ENCODE assay signal across 8 cellular contexts in the genomic region with DNA sequence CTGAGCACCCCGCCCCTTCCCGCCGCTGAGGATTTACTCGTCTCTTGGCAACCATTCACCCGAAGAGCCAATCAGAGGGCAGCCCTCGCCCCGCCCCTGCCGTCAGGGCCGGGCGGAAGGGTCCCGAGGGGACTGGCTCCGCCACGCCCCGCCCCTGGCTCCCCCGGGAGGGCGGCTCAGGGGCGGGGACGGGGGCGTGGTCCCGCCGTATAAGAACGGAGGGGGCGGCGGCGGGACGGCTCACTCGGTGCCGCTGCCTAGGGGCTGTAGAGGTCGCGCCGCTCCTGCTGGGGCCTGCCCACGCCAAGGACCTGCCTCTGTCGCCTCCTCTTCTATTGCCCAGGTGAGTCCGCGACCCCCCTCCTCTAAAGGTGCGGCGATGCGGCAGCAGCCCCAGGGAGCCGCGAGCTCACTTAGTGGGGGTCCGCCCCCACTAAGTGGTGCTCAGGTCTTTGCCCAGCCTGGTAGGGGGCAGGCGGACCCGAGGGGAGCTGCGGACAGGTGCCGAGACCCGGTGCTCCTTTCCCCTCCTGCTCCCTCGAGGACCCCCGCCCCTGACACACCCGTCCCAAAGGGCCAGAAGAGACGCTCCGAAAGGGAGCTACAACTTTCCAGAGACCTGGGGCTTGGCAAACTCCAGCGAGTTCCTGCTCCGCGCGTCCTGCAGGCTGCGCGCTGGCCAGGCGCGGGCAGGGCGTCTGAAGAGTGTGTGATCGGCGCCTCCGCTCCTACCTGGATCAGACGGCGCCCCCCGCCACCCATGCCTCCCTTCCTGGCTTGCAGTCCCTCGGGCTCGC. TPM values are rescaled to one million over a fixed set of nuclear protein-coding genes. Genes with fewer than 3 reads are reported as not detected.
A peak's percentile ranks its signal among the peaks of the same experiment; 100 is the strongest.
DNase-seq lines count a peak whose midpoint lies in the region; ATAC-seq, FAIRE-seq and TF ChIP-seq lines count a peak whose summit lies in the region.

TSS of gene TENT5C (plus strand) at position 238 of the 797 bp plus-strand sequence. CDS start 16,821 bp downstream, outside the sequence.

- DNase-seq in AML-193 (lab: John Stamatoyannopoulos, UW), result peak; percentile 94 to 96
- peak; percentile 94 for DNase-seq in NCI-H345 treated with DMSO at 0.1 percent for 48 hours (lab: John Stamatoyannopoulos, UW; ENCODE audit: unreplicated experiment)
- DNase-seq in activated CD4-positive, CD25-positive, alpha-beta regulatory T cell treated with anti-CD3 and anti-CD28 coated beads, Interleukin-2, amount 50 U/mL, for 16 hours (ENCODE audit: low read depth, low spot score), result peak; percentile 98
- peak; percentile 94 for DNase-seq in cerebellar cortex (ENCODE audit: low spot score)
- DNase-seq in keratinocyte (ENCODE audit: low read depth, low spot score), result peak; percentile 60
- peak; percentile 98 for DNase-seq in stimulated activated CD4-positive, alpha-beta T cell treated with anti-CD3 and anti-CD28 coated beads, Interleukin-12 subunit alpha, Interleukin-12 subunit beta, amount 100 ng/mL, for 4 hours

- no peaks in the 10 kb centered on the region for H3K36me3 ChIP-seq in keratinocyte (ENCODE audit: control insufficient read depth in 2 of 2, extremely low read depth in 1 of 2, insufficient read depth in 2 of 2, low read length in 2 of 2)

- peaks cover 3% of the 10 kb centered on the region for H3K27me3 ChIP-seq in keratinocyte (ENCODE audit: control insufficient read depth, extremely low read depth, insufficient read depth, low read length)

- peaks cover 15% of the 10 kb centered on the region for H3K4me1 ChIP-seq in keratinocyte (ENCODE audit: control insufficient read depth, extremely low read depth, insufficient read depth, low read length)

- peak within 1 kb of the TSS; percentile 97 for H2AFZ ChIP-seq in keratinocyte (ENCODE audit: control insufficient read depth, low read length)

- H3K79me2 ChIP-seq in keratinocyte (ENCODE audit: control insufficient read depth, insufficient read depth, low read length), result no peaks in the 10 kb centered on the region

- no peaks in the 10 kb centered on the region for H4K20me1 ChIP-seq in keratinocyte (ENCODE audit: control insufficient read depth, extremely low read depth, insufficient read depth, low read length)

- peak within 1 kb of the TSS; percentile 94 for H3K4me2 ChIP-seq in keratinocyte (ENCODE audit: control insufficient read depth, extremely low read depth, insufficient read depth, low read depth, low read length)

- TF ChIP-seq CTCF in keratinocyte (optimal IDR thresholded peaks at IDR 0.05 in 1 of 3, IDR thresholded peaks at IDR 0.05 in 1 of 3, conservative IDR thresholded peaks at IDR 0.05 in 1 of 3; ENCODE audit: extremely low read depth in 1 of 3, insufficient read depth in 2 of 3, low read length in 3 of 3), result peak in 1 of 3 experiments; percentile 15

- peak within 1 kb of the TSS; percentile 58 to 93 (median 91) for H3K4me3 ChIP-seq in keratinocyte (ENCODE audit: control insufficient read depth in 2 of 3, extremely low read depth in 1 of 3, insufficient read depth in 2 of 3, low read depth in 1 of 3, low read length in 3 of 3)

- peak within 1 kb of the TSS; percentile 65 for H3K9ac ChIP-seq in keratinocyte (ENCODE audit: control insufficient read depth, extremely low read depth, insufficient read depth, low read length)

- H3K27ac ChIP-seq in keratinocyte (ENCODE audit: control insufficient read depth, insufficient read depth, low read length), result peak within 1 kb of the TSS; percentile 68

- peak; percentile 34 for FAIRE-seq in keratinocyte (lab: Jason Lieb, UNC)

- H3K9me3 ChIP-seq in keratinocyte (ENCODE audit: control insufficient read depth, low read depth, low read length), result no peaks in the 10 kb centered on the region

- dilution Hi-C loops in keratinocyte (cut with MboI; ENCODE audit: extremely low pct_ligation_motif_present, low sequenced_read_pairs), result no loop called here

- ATAC-seq in GM19043 (IDR thresholded peaks at IDR 0.05; ENCODE audit: low read depth, unreplicated experiment) (peak; percentile 92), HG03342 (IDR thresholded peaks at IDR 0.05; ENCODE audit: unreplicated experiment) (peak; percentile 89)

- H3K9me1 ChIP-seq in keratinocyte (ENCODE audit: control insufficient read depth, extremely low read depth, insufficient read depth, low read length), result no peaks in the 10 kb centered on the region

RNA-seq across cellular contexts. Expression of gene TENT5C, which starts in this region (rescaled TPM):
- 0.10 to 0.13 TPM (median 0.10 TPM) in 3 replicates for polyA plus RNA-seq in keratinocyte
- polyA plus RNA-seq in keratinocyte (2011; ENCODE audit: low read depth), result 0.07 TPM
- 0.06 and 0.13 TPM in 2 replicates for polyA plus RNA-seq in keratinocyte (2011; cell fraction: cytosol; rRNA removed)
- 0.17 and 0.18 TPM in 2 replicates for polyA plus RNA-seq in keratinocyte (2011; cell fraction: nucleus; rRNA removed)
- polyA plus RNA-seq in keratinocyte (2012; ENCODE audit: low replicate concordance), result 0.13 and 0.28 TPM in 2 replicates
- polyA minus RNA-seq in keratinocyte, result 0.07 to 0.63 TPM (median 0.35 TPM) in 3 replicates
- polyA minus RNA-seq in keratinocyte (2011; cell fraction: cytosol; rRNA and poly(A)+ RNA removed), result 0.38 TPM
- 0.31 and 0.32 TPM in 2 replicates for polyA minus RNA-seq in keratinocyte (2011; cell fraction: nucleus; rRNA and poly(A)+ RNA removed)

Comparison
In these comparisons a context has a peak if more than half of its experiments do, and no peak if none do; other contexts are left out.
1. Peak in every context shown above with its lines: DNase-seq, ATAC-seq, H3K4me3 ChIP-seq and H3K27ac ChIP-seq.
2. Peak in DNase-seq, H3K4me3 ChIP-seq, H3K27ac ChIP-seq, H3K9ac ChIP-seq and H3K4me2 ChIP-seq in keratinocyte; RNA of the gene not detected or under 1 TPM.